1 cellular context compared by ENCODE assay signal in genomic region chr3:184188080-184188479, GRCh38.
TF ChIP-seq lines count a peak whose summit lies in the region.

No MANE protein-coding gene starts in this region.

TF ChIP-seq in neural cell, 6 proteins besides CTCF, POLR2A, EP300 and RAD21:
- TF ChIP-seq SMC3 (conservative IDR thresholded peaks at IDR 0.05; ENCODE audit: poor library complexity) (no peak), MXI1 (conservative IDR thresholded peaks at IDR 0.05; ENCODE audit: poor library complexity, severe bottlenecking) (no peak), TAF1 (IDR thresholded peaks at IDR 0.05; ENCODE audit: low read depth) (no peak), EZH2 (IDR thresholded peaks at IDR 0.05; ENCODE audit: borderline replicate concordance, insufficient read depth, low read length, poor library complexity, severe bottlenecking) (no peak), POLR2AphosphoS5 (IDR thresholded peaks at IDR 0.05) (no peak), REST (IDR thresholded peaks at IDR 0.05; ENCODE audit: borderline replicate concordance) (no peak)
